12 cellular contexts compared by ENCODE assay signal in the genomic region with DNA sequence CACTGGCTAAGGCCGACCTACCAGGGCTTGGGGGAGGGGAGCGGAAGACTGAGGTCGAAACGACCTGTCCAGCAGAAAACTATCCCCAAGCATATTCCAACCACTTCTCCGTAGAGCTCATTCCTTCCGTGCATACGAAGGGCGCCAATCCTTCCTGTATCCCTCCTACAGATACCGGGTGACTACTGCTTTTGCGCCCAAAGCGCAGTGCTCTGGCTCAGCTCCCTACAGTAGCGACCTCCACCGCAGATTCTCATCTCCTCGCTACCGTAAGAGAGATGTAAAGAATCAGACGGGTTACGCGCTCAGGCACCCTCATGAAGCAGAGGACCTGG. TPM values are rescaled to one million over a fixed set of nuclear protein-coding genes. Genes with fewer than 3 reads are reported as not detected.
DNase-seq lines count a peak whose midpoint lies in the region; ATAC-seq and TF ChIP-seq lines count a peak whose summit lies in the region.
"Had no signal": no experiment of that assay in that cellular context is flagged by ENCODE, and none has a peak within 500 bp of the region (broad histone marks: within the 10 kb centered on the region; RNA-seq: fewer than 3 reads in every experiment).

No MANE protein-coding gene starts in this region.

- in situ Hi-C loops in gastrocnemius medialis (cut with MboI; ENCODE audit: low sequenced_read_pairs in 4 of 4), result no loop called here

- no peak for DNase-seq in activated CD4-positive, alpha-beta T cell treated with anti-CD3 and anti-CD28 coated beads for 36 hours
- no peak for DNase-seq in activated CD4-positive, alpha-beta T cell treated with anti-CD3 and anti-CD28 coated beads, Interleukin-2, amount 50 U/mL, for 1 hour
- no peak for DNase-seq in activated T-helper 1 cell treated with anti-CD3 and anti-CD28 coated beads, Interleukin-12 subunit alpha, Interleukin-12 subunit beta, Interleukin-2, Interleukin-4 antibody, amounts not matched to agents 30 ng/mL and 10 ng/mL and 1 ng/mL, durations not matched to agents 14 hours and 24 hours and 36 hours (ENCODE audit: low spot score)
- DNase-seq in gastrocnemius medialis, result no peak
- DNase-seq in activated CD8-positive, alpha-beta memory T cell treated with anti-CD3 and anti-CD28 coated beads, Interleukin-2, amount 50 U/mL, for 48 hours, result no peak
- DNase-seq: NCI-H1048, NCI-H69, RPMI8226 had no signal

- peak overlapping the region; percentile 14 for H3K27ac ChIP-seq in layer of hippocampus (ENCODE audit: low read depth, low read length)
- peak overlapping the region; percentile 98 to 100 (median 98) for H3K27ac ChIP-seq in gastrocnemius medialis

- peaks cover 0 to 23% of the 10 kb centered on the region in 2 donors for H3K36me3 ChIP-seq in gastrocnemius medialis

- H3K4me3 ChIP-seq in gastrocnemius medialis, result peak overlapping the region; percentile 11 to 98 (median 28)

- POLR2A ChIA-PET in activated CD4-positive, alpha-beta T cell treated with anti-CD3 and anti-CD28 coated beads for 36 hours (lab: Charles Lee), result no interaction called here

- no peak for ATAC-seq in activated CD4-positive, alpha-beta T cell treated with anti-CD3 and anti-CD28 coated beads for 36 hours
- ATAC-seq in gastrocnemius medialis, result no peak
- no peak for ATAC-seq in HG02623 (IDR thresholded peaks at IDR 0.05; ENCODE audit: unreplicated experiment)
- no peak for ATAC-seq in HG02759 (IDR thresholded peaks at IDR 0.05; ENCODE audit: unreplicated experiment)

- H3K27me3 Mint-ChIP-seq in activated CD4-positive, alpha-beta T cell treated with anti-CD3 and anti-CD28 coated beads for 36 hours, result no peaks in the 10 kb centered on the region
- peaks cover 8% of the 10 kb centered on the region for H3K27me3 Mint-ChIP-seq in activated T-helper 1 cell treated with anti-CD3 and anti-CD28 coated beads, Interleukin-12 subunit alpha, Interleukin-12 subunit beta, Interleukin-2, Interleukin-4 antibody, amounts not matched to agents 30 ng/mL and 10 ng/mL and 1 ng/mL, durations not matched to agents 14 hours and 24 hours and 36 hours (ENCODE audit: insufficient read depth)
- H3K27me3 Mint-ChIP-seq: central memory CD8-positive, alpha-beta T cell had no signal

- no peak overlapping the region for H3K27ac Mint-ChIP-seq in activated CD4-positive, alpha-beta T cell treated with anti-CD3 and anti-CD28 coated beads for 36 hours
- H3K27ac Mint-ChIP-seq in activated T-helper 1 cell treated with anti-CD3 and anti-CD28 coated beads, Interleukin-12 subunit alpha, Interleukin-12 subunit beta, Interleukin-2, Interleukin-4 antibody, amounts not matched to agents 30 ng/mL and 10 ng/mL and 1 ng/mL, durations not matched to agents 14 hours and 24 hours and 36 hours, result no peak overlapping the region

- H3K4me1 Mint-ChIP-seq in activated CD4-positive, alpha-beta T cell treated with anti-CD3 and anti-CD28 coated beads for 36 hours, result peaks cover 26% of the 10 kb centered on the region
- H3K4me1 Mint-ChIP-seq in activated T-helper 1 cell treated with anti-CD3 and anti-CD28 coated beads, Interleukin-12 subunit alpha, Interleukin-12 subunit beta, Interleukin-2, Interleukin-4 antibody, amounts not matched to agents 30 ng/mL and 10 ng/mL and 1 ng/mL, durations not matched to agents 14 hours and 24 hours and 36 hours (ENCODE audit: low read depth), result peaks cover 20% of the 10 kb centered on the region

- no peaks in the 10 kb centered on the region for H3K9me3 ChIP-seq in gastrocnemius medialis

- TF ChIP-seq CTCF in gastrocnemius medialis (IDR thresholded peaks at IDR 0.05 in 4 of 5, conservative IDR thresholded peaks at IDR 0.05 in 1 of 5), result no peak

- CTCF ChIA-PET in activated CD4-positive, alpha-beta T cell treated with anti-CD3 and anti-CD28 coated beads for 36 hours (lab: Charles Lee), result interaction anchor here (0.7 to 2.0 kb wide), 2 partner anchors 15 to 42 kb away, joined by 3 to 10 read pairs; no protein-coding TSS in a partner anchor

- peaks cover 14% of the 10 kb centered on the region for H3K36me3 Mint-ChIP-seq in activated CD4-positive, alpha-beta T cell treated with anti-CD3 and anti-CD28 coated beads for 36 hours (ENCODE audit: low read depth)
- peaks cover 19% of the 10 kb centered on the region for H3K36me3 Mint-ChIP-seq in activated T-helper 1 cell treated with anti-CD3 and anti-CD28 coated beads, Interleukin-12 subunit alpha, Interleukin-12 subunit beta, Interleukin-2, Interleukin-4 antibody, amounts not matched to agents 30 ng/mL and 10 ng/mL and 1 ng/mL, durations not matched to agents 14 hours and 24 hours and 36 hours (ENCODE audit: low read depth)

- H3K4me3 Mint-ChIP-seq in activated CD4-positive, alpha-beta T cell treated with anti-CD3 and anti-CD28 coated beads for 36 hours, result peak overlapping the region; percentile 66
- H3K4me3 Mint-ChIP-seq in activated T-helper 1 cell treated with anti-CD3 and anti-CD28 coated beads, Interleukin-12 subunit alpha, Interleukin-12 subunit beta, Interleukin-2, Interleukin-4 antibody, amounts not matched to agents 30 ng/mL and 10 ng/mL and 1 ng/mL, durations not matched to agents 14 hours and 24 hours and 36 hours, result peak overlapping the region; percentile 47
- H3K4me3 Mint-ChIP-seq: central memory CD8-positive, alpha-beta T cell had no signal

- intact Hi-C loops in activated CD4-positive, alpha-beta T cell treated with anti-CD3 and anti-CD28 coated beads for 36 hours (cut with DNase I, micrococcal nuclease), result loop anchor here in 1 of 2 experiments (10.0 kb wide), 1 partner anchor 914 kb away; the partner anchor contains the start of gene SNHG17
- intact Hi-C loops in activated T-helper 1 cell treated with anti-CD3 and anti-CD28 coated beads, Interleukin-12 subunit alpha, Interleukin-12 subunit beta, Interleukin-2, Interleukin-4 antibody, amounts not matched to agents 30 ng/mL and 10 ng/mL and 1 ng/mL, durations not matched to agents 14 hours and 24 hours and 36 hours (cut with micrococcal nuclease), result no loop called here
- intact Hi-C loops in gastrocnemius medialis (cut with DNase I; ENCODE audit: low total_unique reads), result loop anchor here (5.0 to 10.0 kb wide), 3 partner anchors 426 to 1056 kb away; partner anchors contain the start of gene RBL1

- peaks cover 90 to 94% of the 10 kb centered on the region in 2 donors for H3K4me1 ChIP-seq in gastrocnemius medialis

- H3K9me3 Mint-ChIP-seq in activated CD4-positive, alpha-beta T cell treated with anti-CD3 and anti-CD28 coated beads for 36 hours (ENCODE audit: low read depth), result no peaks in the 10 kb centered on the region
- H3K9me3 Mint-ChIP-seq in activated T-helper 1 cell treated with anti-CD3 and anti-CD28 coated beads, Interleukin-12 subunit alpha, Interleukin-12 subunit beta, Interleukin-2, Interleukin-4 antibody, amounts not matched to agents 30 ng/mL and 10 ng/mL and 1 ng/mL, durations not matched to agents 14 hours and 24 hours and 36 hours, result no peaks in the 10 kb centered on the region
- H3K9me3 Mint-ChIP-seq: central memory CD8-positive, alpha-beta T cell had no signal

- H3K27me3 ChIP-seq in layer of hippocampus (ENCODE audit: control insufficient read depth, insufficient read depth, low read length) (no peaks in the 10 kb centered on the region), gastrocnemius medialis (no peaks in the 10 kb centered on the region)

- no peak for TF ChIP-seq POLR2A in gastrocnemius medialis (IDR thresholded peaks at IDR 0.05)

RNA-seq across cellular contexts. Expression of gene NNAT, which starts 0.7 kb away (rescaled TPM):
- under 1 TPM; 0.42 to 0.91 TPM for total RNA-seq in activated CD4-positive, alpha-beta T cell treated with anti-CD3 and anti-CD28 coated beads for 36 hours
- total RNA-seq in activated T-helper 1 cell treated with anti-CD3 and anti-CD28 coated beads, Interleukin-12 subunit alpha, Interleukin-12 subunit beta, Interleukin-2, Interleukin-4 antibody, amounts not matched to agents 30 ng/mL and 10 ng/mL and 1 ng/mL, durations not matched to agents 14 hours and 24 hours and 36 hours, result 0.29 TPM in 1 of 2 replicates, not detected in the other
- total RNA-seq in gastrocnemius medialis, result 1 to 10 TPM in 3 of 4 donors, not detected in 1; 1.2 to 4.4 (median 2.4) TPM

RNA-seq across cellular contexts. Expression of gene BLCAP, which starts 7.3 kb away (rescaled TPM):
- 10 to 100 TPM; 17.7 to 18.6 TPM for total RNA-seq in activated CD4-positive, alpha-beta T cell treated with anti-CD3 and anti-CD28 coated beads for 36 hours
- 30.9 and 32.1 TPM in 2 replicates for total RNA-seq in activated T-helper 1 cell treated with anti-CD3 and anti-CD28 coated beads, Interleukin-12 subunit alpha, Interleukin-12 subunit beta, Interleukin-2, Interleukin-4 antibody, amounts not matched to agents 30 ng/mL and 10 ng/mL and 1 ng/mL, durations not matched to agents 14 hours and 24 hours and 36 hours
- total RNA-seq in gastrocnemius medialis, result 100 to 1,000 TPM; 222 to 583 (median 280) TPM
